9 cellular contexts compared by ENCODE assay signal in genomic region chr3:9810846-9811245, GRCh38. TPM values are rescaled to one million over a fixed set of nuclear protein-coding genes. Genes with fewer than 3 reads are reported as not detected.
DNase-seq lines count a peak whose midpoint lies in the region; ATAC-seq and TF ChIP-seq lines count a peak whose summit lies in the region.
"Had no signal": no experiment of that assay in that cellular context is flagged by ENCODE, and none has a peak within 500 bp of the region (broad histone marks: within the 10 kb centered on the region; RNA-seq: fewer than 3 reads in every experiment).

No MANE protein-coding gene starts in this region.

- intact Hi-C loops in dendritic cell treated with granulocyte-macrophage colony-stimulating factor and Interleukin-4, amounts not matched to agents 40 ng/mL and 50 ng/mL, for 4 days (cut with micrococcal nuclease), result no loop called here
- intact Hi-C loops in naive thymus-derived CD4-positive, alpha-beta T cell (cut with micrococcal nuclease), result loop anchor here in 1 of 2 donors (1.0 kb wide), 1 partner anchor 135 kb away; no protein-coding TSS in a partner anchor

- peaks cover 52% of the 10 kb centered on the region for H3K4me1 Mint-ChIP-seq in dendritic cell treated with granulocyte-macrophage colony-stimulating factor and Interleukin-4, amounts not matched to agents 40 ng/mL and 50 ng/mL, for 4 days (ENCODE audit: low read depth)
- H3K4me1 Mint-ChIP-seq in naive thymus-derived CD4-positive, alpha-beta T cell, result peaks cover 31 to 41% (median 38%) of the 10 kb centered on the region in 7 donors

- TF ChIP-seq CTCF in 22Rv1 (IDR thresholded peaks at IDR 0.05), result no peak

- no peaks in the 10 kb centered on the region for H3K9me3 Mint-ChIP-seq in dendritic cell treated with granulocyte-macrophage colony-stimulating factor and Interleukin-4, amounts not matched to agents 40 ng/mL and 50 ng/mL, for 4 days
- H3K9me3 Mint-ChIP-seq in naive thymus-derived CD4-positive, alpha-beta T cell, result no peaks in the 10 kb centered on the region

- peak overlapping the region; percentile 91 for H3K4me3 Mint-ChIP-seq in dendritic cell treated with granulocyte-macrophage colony-stimulating factor and Interleukin-4, amounts not matched to agents 40 ng/mL and 50 ng/mL, for 4 days
- H3K4me3 Mint-ChIP-seq in naive thymus-derived CD4-positive, alpha-beta T cell, result peak overlapping the region; percentile 70 to 94 (median 84)

- POLR2A ChIA-PET in naive thymus-derived CD4-positive, alpha-beta T cell (lab: Charles Lee), result interaction anchor here (1.2 to 5.9 kb wide), 2 partner anchors 18 to 61 kb away, joined by 3 to 61 read pairs; partner anchors contain the start of genes ARPC4, OGG1 and TADA3

- H3K36me3 Mint-ChIP-seq in dendritic cell treated with granulocyte-macrophage colony-stimulating factor and Interleukin-4, amounts not matched to agents 40 ng/mL and 50 ng/mL, for 4 days (ENCODE audit: low read depth), result peaks cover 79% of the 10 kb centered on the region
- H3K36me3 Mint-ChIP-seq in naive thymus-derived CD4-positive, alpha-beta T cell, result peaks cover 0 to 20% (median 0%) of the 10 kb centered on the region in 5 donors

- H3K4me3 ChIP-seq in HUES48 (ENCODE audit: low read depth, low read length), result peak overlapping the region; percentile 74
- peak overlapping the region; percentile 76 for H3K4me3 ChIP-seq in naive thymus-derived CD4-positive, alpha-beta T cell (ENCODE audit: low read length)

- peaks cover 16% of the 10 kb centered on the region for H3K27me3 ChIP-seq in HUES48 (ENCODE audit: control insufficient read depth, insufficient read depth, low read length)
- H3K27me3 ChIP-seq in naive thymus-derived CD4-positive, alpha-beta T cell (ENCODE audit: control insufficient read depth in 2 of 2, insufficient read depth in 2 of 2, low read length in 2 of 2), result no peaks in the 10 kb centered on the region

- no peaks in the 10 kb centered on the region for H3K9me3 ChIP-seq in HUES48 (ENCODE audit: control insufficient read depth, insufficient read depth, low read length)
- no peaks in the 10 kb centered on the region for H3K9me3 ChIP-seq in naive thymus-derived CD4-positive, alpha-beta T cell (ENCODE audit: control insufficient read depth in 2 of 3, low read length in 3 of 3)

- DNase-seq in naive thymus-derived CD4-positive, alpha-beta T cell, result no peak
- DNase-seq in cerebellar nuclear complex (lab: John Stamatoyannopoulos, UW) (no peak), hippocampal formation (lab: John Stamatoyannopoulos, UW) (no peak), midbrain (lab: John Stamatoyannopoulos, UW) (no peak)
- DNase-seq: NCI-H2171 had no signal

- CTCF ChIA-PET in naive thymus-derived CD4-positive, alpha-beta T cell (lab: Charles Lee), result no interaction called here

- no peak overlapping the region for H3K9ac ChIP-seq in HUES48 (ENCODE audit: low read depth, low read length)

- H3K27ac Mint-ChIP-seq in dendritic cell treated with granulocyte-macrophage colony-stimulating factor and Interleukin-4, amounts not matched to agents 40 ng/mL and 50 ng/mL, for 4 days, result peak overlapping the region; percentile 97
- H3K27ac Mint-ChIP-seq in naive thymus-derived CD4-positive, alpha-beta T cell, result peak overlapping the region; percentile 17 to 93 (median 76)

- no peak for ATAC-seq in naive thymus-derived CD4-positive, alpha-beta T cell
- no peak for ATAC-seq in GM18858 (IDR thresholded peaks at IDR 0.05; ENCODE audit: unreplicated experiment)

- peaks cover 18% of the 10 kb centered on the region for H3K36me3 ChIP-seq in HUES48 (ENCODE audit: control insufficient read depth, insufficient read depth, low read length)
- peaks cover 0 to 14% (median 3%) of the 10 kb centered on the region in 3 experiments for H3K36me3 ChIP-seq in naive thymus-derived CD4-positive, alpha-beta T cell (ENCODE audit: control insufficient read depth in 2 of 3, insufficient read depth in 3 of 3, low read length in 3 of 3)

- H3K27ac ChIP-seq in 22Rv1 (peak overlapping the region; percentile 89), HUES48 (ENCODE audit: low read depth, low read length) (no peak overlapping the region)
- H3K27ac ChIP-seq in naive thymus-derived CD4-positive, alpha-beta T cell (ENCODE audit: low read depth, low read length), result no peak overlapping the region

- H3K27me3 Mint-ChIP-seq in dendritic cell treated with granulocyte-macrophage colony-stimulating factor and Interleukin-4, amounts not matched to agents 40 ng/mL and 50 ng/mL, for 4 days, result no peaks in the 10 kb centered on the region
- H3K27me3 Mint-ChIP-seq in naive thymus-derived CD4-positive, alpha-beta T cell, result no peaks in the 10 kb centered on the region

- H3K4me1 ChIP-seq in HUES48 (ENCODE audit: control insufficient read depth, insufficient read depth, low read length), result peaks cover 12% of the 10 kb centered on the region; the same call in 1 of the 2 replicates
- peaks cover 21 to 28% of the 10 kb centered on the region in 2 donors for H3K4me1 ChIP-seq in naive thymus-derived CD4-positive, alpha-beta T cell (ENCODE audit: control insufficient read depth in 2 of 2, insufficient read depth in 2 of 2, low read length in 2 of 2)

RNA-seq across cellular contexts. Expression of gene TTLL3, which starts 0.8 kb away (rescaled TPM):
- total RNA-seq in naive thymus-derived CD4-positive, alpha-beta T cell, result 100 to 1,000 TPM in 1 of 5 experiments, 10 to 100 TPM in 4; 54.9 to 106 (median 68.0) TPM
- 1 to 10 TPM; 2.5 to 3.3 TPM for polyA plus RNA-seq in naive thymus-derived CD4-positive, alpha-beta T cell

RNA-seq across cellular contexts. Expression of gene ARPC4, which starts 18.0 kb away (rescaled TPM):
- 100 to 1,000 TPM; 128 to 273 (median 129) TPM for total RNA-seq in naive thymus-derived CD4-positive, alpha-beta T cell
- 100 to 1,000 TPM; 205 to 212 TPM for polyA plus RNA-seq in naive thymus-derived CD4-positive, alpha-beta T cell

RNA-seq across cellular contexts. Expression of gene TADA3, which starts 18.6 kb away (rescaled TPM):
- total RNA-seq in naive thymus-derived CD4-positive, alpha-beta T cell, result 10 to 100 TPM; 31.6 to 67.4 (median 36.8) TPM
- 10 to 100 TPM; 44.3 to 69.5 TPM for polyA plus RNA-seq in naive thymus-derived CD4-positive, alpha-beta T cell

RNA-seq across cellular contexts. Expression of gene RPUSD3, which starts 33.0 kb away (rescaled TPM):
- total RNA-seq in naive thymus-derived CD4-positive, alpha-beta T cell, result 10 to 100 TPM; 17.7 to 61.2 (median 58.0) TPM
- 10 to 100 TPM; 67.3 to 72.6 TPM for polyA plus RNA-seq in naive thymus-derived CD4-positive, alpha-beta T cell

RNA-seq across cellular contexts. Expression of gene CAMK1, which starts 41.1 kb away (rescaled TPM):
- total RNA-seq in naive thymus-derived CD4-positive, alpha-beta T cell, result 10 to 100 TPM in 2 of 5 experiments, 1 to 10 TPM in 3; 2.1 to 36.3 (median 2.5) TPM
- 1 to 10 TPM in 1 of 2 donors, under 1 TPM in 1; 0.85 to 2.1 TPM for polyA plus RNA-seq in naive thymus-derived CD4-positive, alpha-beta T cell
